10 cellular contexts compared by ENCODE assay signal in the genomic region with DNA sequence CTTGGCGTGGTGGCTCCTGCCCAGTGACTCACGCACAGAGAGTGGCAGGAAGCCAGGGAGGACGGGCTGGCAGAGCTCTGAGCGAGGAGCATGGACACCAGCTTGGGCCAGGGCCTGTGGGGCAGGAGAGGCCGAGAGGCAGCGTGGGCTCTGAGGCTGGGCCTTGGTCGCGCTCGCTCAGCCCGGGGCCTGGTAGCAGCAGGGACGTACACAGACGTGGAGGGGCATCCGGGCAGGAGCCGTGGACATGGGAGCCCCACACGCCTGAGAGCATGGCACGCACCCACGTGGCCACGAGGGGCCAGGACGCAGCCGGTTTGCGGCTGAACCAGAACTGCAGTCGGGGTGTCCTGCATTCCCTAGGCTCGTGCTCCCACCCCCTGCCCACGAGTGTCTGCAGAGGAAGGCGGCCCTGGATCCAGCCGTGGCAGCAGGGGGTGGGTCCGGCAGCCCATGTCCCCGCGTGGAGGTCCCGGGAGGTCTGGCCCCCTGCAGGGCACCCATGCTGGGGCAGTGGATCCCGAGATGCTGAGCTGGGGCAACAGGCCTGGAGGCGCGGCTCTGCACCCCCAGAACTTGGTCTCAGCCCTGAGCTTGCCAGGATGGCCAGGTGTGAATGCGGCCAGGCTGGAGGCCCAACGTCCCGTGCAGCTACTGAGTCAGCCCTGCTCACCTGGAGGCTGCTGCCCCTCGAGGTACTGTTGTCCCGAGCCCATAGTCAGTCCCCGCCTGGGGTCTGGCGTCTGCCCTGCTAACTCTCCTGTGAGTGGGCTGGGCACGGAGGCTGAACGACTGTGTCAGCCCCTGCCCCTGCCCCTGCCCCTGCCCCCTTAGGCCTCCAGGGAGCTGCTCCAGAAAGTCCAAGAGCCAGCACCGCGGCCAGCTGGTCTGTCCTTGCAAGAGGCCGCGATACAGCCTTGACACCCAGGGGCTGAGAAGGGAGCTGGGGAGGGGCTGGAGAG.
A peak's percentile ranks its signal among the peaks of the same experiment; 100 is the strongest.
DNase-seq lines count a peak whose midpoint lies in the region; ATAC-seq, FAIRE-seq and TF ChIP-seq lines count a peak whose summit lies in the region.
"Had no signal": no experiment of that assay in that cellular context is flagged by ENCODE, and none has a peak within 500 bp of the region (broad histone marks: within the 10 kb centered on the region; RNA-seq: fewer than 3 reads in every experiment).

No MANE protein-coding gene starts in this region.

- H3K27me3 ChIP-seq in SJSA1 (replicated peaks) = no peaks in the 10 kb centered on the region
- H3K27me3 ChIP-seq in gastrocnemius medialis = no peaks in the 10 kb centered on the region

- no peaks in the 10 kb centered on the region for H3K36me3 Mint-ChIP-seq in activated CD4-positive, alpha-beta memory T cell treated with anti-CD3 and anti-CD28 coated beads, Interleukin-2, amount 10 ng/mL, durations not matched to agents 7 days and 5 days (ENCODE audit: low read depth)

- H3K9me3 Mint-ChIP-seq in activated CD4-positive, alpha-beta memory T cell treated with anti-CD3 and anti-CD28 coated beads, Interleukin-2, amount 10 ng/mL, durations not matched to agents 7 days and 5 days = no peaks in the 10 kb centered on the region

- H3K4me3 ChIP-seq in SJSA1 (no peak overlapping the region), gastrocnemius medialis (peak overlapping the region in 1 of 4 donors; percentile 6)

- H3K9me3 ChIP-seq in SJSA1 (replicated peaks) (peaks cover 13% of the 10 kb centered on the region), gastrocnemius medialis (no peaks in the 10 kb centered on the region)

- no peak overlapping the region for H3K4me3 Mint-ChIP-seq in activated CD4-positive, alpha-beta memory T cell treated with anti-CD3 and anti-CD28 coated beads, Interleukin-2, amount 10 ng/mL, durations not matched to agents 7 days and 5 days

- peak; percentile 96 to 98 for ATAC-seq in gastrocnemius medialis
- no peak for ATAC-seq in GM19455 (IDR thresholded peaks at IDR 0.05; ENCODE audit: unreplicated experiment)

- H3K4me1 ChIP-seq in SJSA1 (replicated peaks) = peaks cover 16% of the 10 kb centered on the region
- H3K4me1 ChIP-seq in gastrocnemius medialis = peaks cover 10 to 12% of the 10 kb centered on the region in 2 donors

- in situ Hi-C loops in gastrocnemius medialis (cut with MboI; ENCODE audit: low sequenced_read_pairs in 4 of 4) = no loop called here

- H3K27me3 Mint-ChIP-seq in activated CD4-positive, alpha-beta memory T cell treated with anti-CD3 and anti-CD28 coated beads, Interleukin-2, amount 10 ng/mL, durations not matched to agents 7 days and 5 days = peaks cover 10% of the 10 kb centered on the region

- TF ChIP-seq CTCF in gastrocnemius medialis (IDR thresholded peaks at IDR 0.05 in 4 of 5, conservative IDR thresholded peaks at IDR 0.05 in 1 of 5) = no peak

- DNase-seq in GM04503 (ENCODE audit: low read depth) (peak; percentile 31), SJSA1 (ENCODE audit: low read depth in 1 of 2, low spot score in 2 of 2) (peak; percentile 69 to 85), glomerular visceral epithelial cell (ENCODE audit: extremely low spot score) (peak; percentile 79), gastrocnemius medialis (peak; percentile 80 to 90), NCI-H69 (lab: John Stamatoyannopoulos, UW) (no peak), GM12891 (ENCODE audit: insufficient read length, low spot score) (no peak)
- DNase-seq in activated CD4-positive, alpha-beta memory T cell treated with anti-CD3 and anti-CD28 coated beads, Interleukin-2, amount 10 ng/mL, durations not matched to agents 7 days and 5 days = no peak
- DNase-seq: activated CD4-positive, alpha-beta T cell treated with anti-CD3 and anti-CD28 coated beads for 1 hour had no signal

- no peak for FAIRE-seq in GM12891 (lab: Jason Lieb, UNC)
- FAIRE-seq: GM18507 had no signal

- H3K36me3 ChIP-seq in SJSA1 (no peaks in the 10 kb centered on the region), gastrocnemius medialis (no peaks in the 10 kb centered on the region)

- CTCF ChIA-PET in activated CD4-positive, alpha-beta memory T cell treated with anti-CD3 and anti-CD28 coated beads, Interleukin-2, amount 10 ng/mL, durations not matched to agents 7 days and 5 days (lab: Charles Lee) = interaction anchor here (1.2 kb wide), 1 partner anchor 137 kb away, joined by 4 read pairs; no protein-coding TSS in a partner anchor

- POLR2A ChIA-PET in activated CD4-positive, alpha-beta memory T cell treated with anti-CD3 and anti-CD28 coated beads, Interleukin-2, amount 10 ng/mL, durations not matched to agents 7 days and 5 days (lab: Charles Lee) = no interaction called here

- no peak overlapping the region for H3K27ac ChIP-seq in SJSA1
- H3K27ac ChIP-seq in gastrocnemius medialis = peak overlapping the region in 1 of 4 donors; percentile 5

- peaks cover 4% of the 10 kb centered on the region for H3K4me1 Mint-ChIP-seq in activated CD4-positive, alpha-beta memory T cell treated with anti-CD3 and anti-CD28 coated beads, Interleukin-2, amount 10 ng/mL, durations not matched to agents 7 days and 5 days

- H3K27ac Mint-ChIP-seq in activated CD4-positive, alpha-beta memory T cell treated with anti-CD3 and anti-CD28 coated beads, Interleukin-2, amount 10 ng/mL, durations not matched to agents 7 days and 5 days = no peak overlapping the region

- TF ChIP-seq POLR2A in gastrocnemius medialis (IDR thresholded peaks at IDR 0.05) = no peak
- TF ChIP-seq POLR2A in GM12891 (IDR thresholded peaks at IDR 0.05; ENCODE audit: low read depth, low read length) = no peak

- intact Hi-C loops in gastrocnemius medialis (cut with DNase I; ENCODE audit: low total_unique reads) = loop anchor here (5.0 kb wide), 2 partner anchors 49 to 71 kb away; a partner anchor contains a TSS

TF ChIP-seq in GM12891, 5 proteins besides CTCF, POLR2A, EP300 and RAD21:
- TF ChIP-seq PAX5 (IDR thresholded peaks at IDR 0.05; ENCODE audit: insufficient read depth, low read length, severe bottlenecking) (no peak), POLR2AphosphoS5 (IDR thresholded peaks at IDR 0.05; ENCODE audit: low read depth, low read length) (no peak), SPI1 (IDR thresholded peaks at IDR 0.05; ENCODE audit: low read depth, low read length) (no peak), POU2F2 (IDR thresholded peaks at IDR 0.05; ENCODE audit: low read depth, low read length) (no peak), TAF1 (IDR thresholded peaks at IDR 0.05; ENCODE audit: low read depth, low read length) (no peak)
TF ChIP-seq in GM12891: peak in this region for 0.

Comparison
In these comparisons a context has a peak if more than half of its experiments do, and no peak if none do; other contexts are left out.
1. DNase-seq: peak in GM04503 (single experiment), SJSA1 (2 of 2), glomerular visceral epithelial cell (single experiment) and gastrocnemius medialis (2 of 2); none in NCI-H69 (single experiment), GM12891 (single experiment) and activated CD4-positive, alpha-beta memory T cell treated with anti-CD3 and anti-CD28 coated beads, Interleukin-2, amount 10 ng/mL, durations not matched to agents 7 days and 5 days (single experiment).